20 cellular contexts compared by ENCODE assay signal in genomic region chr1:59025201-59025600, GRCh38.
DNase-seq lines count a peak whose midpoint lies in the region; ATAC-seq, FAIRE-seq and TF ChIP-seq lines count a peak whose summit lies in the region.
"Had no signal": no experiment of that assay in that cellular context is flagged by ENCODE, and none has a peak within 500 bp of the region (broad histone marks: within the 10 kb centered on the region; RNA-seq: fewer than 3 reads in every experiment).

No MANE protein-coding gene starts in this region.

- H3K4me3 ChIP-seq in AG04450 (ENCODE audit: low read depth, low read length) (no peak overlapping the region), astrocyte (ENCODE audit: insufficient read depth, low read depth, low read length) (no peak overlapping the region), BE2C (ENCODE audit: low read depth, low read length) (no peak overlapping the region)

- no peak overlapping the region for H3K9ac ChIP-seq in astrocyte (ENCODE audit: low read length)

- H3K4me1 ChIP-seq in astrocyte (ENCODE audit: insufficient read depth, low read length), result peaks cover 35% of the 10 kb centered on the region
- no peaks in the 10 kb centered on the region for H3K4me1 ChIP-seq in BE2C

- no peaks in the 10 kb centered on the region for H4K20me1 ChIP-seq in astrocyte (ENCODE audit: insufficient read depth, low read length)

- H3K79me2 ChIP-seq in astrocyte (ENCODE audit: insufficient read depth, low read length), result no peaks in the 10 kb centered on the region

- no peaks in the 10 kb centered on the region for H3K9me3 Mint-ChIP-seq in astrocyte (ENCODE audit: unreplicated experiment)
- H3K9me3 Mint-ChIP-seq: activated T-helper 17 cell treated with anti-CD3 and anti-CD28 coated beads, Interleukin-2, amount 50 U/mL, for 72 hours had no signal

- H2AFZ ChIP-seq in astrocyte (ENCODE audit: low read depth, low read length), result no peak overlapping the region

- ATAC-seq in GM21825 (IDR thresholded peaks at IDR 0.05; ENCODE audit: unreplicated experiment) (no peak), HG03469 (IDR thresholded peaks at IDR 0.05; ENCODE audit: unreplicated experiment) (no peak)
- ATAC-seq: HCT116; stimulated activated naive CD8-positive, alpha-beta T cell treated with anti-CD3 and anti-CD28 coated beads, Interleukin-15, Interleukin-2, amounts not matched to agents 100 U/mL and 50 U/mL, for 24 hours had no signal

- FAIRE-seq in astrocyte (lab: Jason Lieb, UNC), result no peak
- FAIRE-seq: D721Med had no signal

- no peak for DNase-seq in AG04450 (ENCODE audit: low read depth, low spot score)
- peak; percentile 72 for DNase-seq in HCEC 1CT
- peak; percentile 70 for DNase-seq in astrocyte (ENCODE audit: low read depth)
- peak; percentile 39 for DNase-seq in kidney tubule cell (ENCODE audit: low spot score)
- no peak for DNase-seq in BE2C
- no peak for DNase-seq in KBM-7
- DNase-seq: activated CD4-positive, alpha-beta T cell treated with anti-CD3 and anti-CD28 coated beads, Interleukin-2, amount 50 U/mL, for 1 hour; amniotic stem cell; NCI-H1930; NCI-H524; occipital lobe; RPMI8226; stimulated activated naive CD8-positive, alpha-beta T cell treated with anti-CD3 and anti-CD28 coated beads, Interleukin-15, Interleukin-2, amounts not matched to agents 100 U/mL and 50 U/mL, for 24 hours; T-helper 9 cell had no signal

- in situ Hi-C loops in KBM-7 (cut with MboI; ENCODE audit: low pct_unique_long_range_greater_than_20kb, low sequenced_read_pairs), result no loop called here

- H3K4me3 Mint-ChIP-seq in astrocyte (ENCODE audit: unreplicated experiment), result no peak overlapping the region
- H3K4me3 Mint-ChIP-seq: activated T-helper 17 cell treated with anti-CD3 and anti-CD28 coated beads, Interleukin-2, amount 50 U/mL, for 72 hours had no signal

- POLR2A ChIA-PET in AG04450 (lab: Yijun Ruan, JAX), result interaction anchor here (0.6 kb wide), 1 partner anchor 22 kb away, joined by 3 read pairs; no protein-coding TSS in a partner anchor

- H3K4me1 Mint-ChIP-seq in astrocyte (ENCODE audit: low read depth, unreplicated experiment), result peaks cover 27% of the 10 kb centered on the region

- H3K4me2 ChIP-seq in astrocyte (ENCODE audit: low read length), result peak overlapping the region; percentile 17

- H3K36me3 Mint-ChIP-seq in astrocyte (ENCODE audit: low read depth, unreplicated experiment), result no peaks in the 10 kb centered on the region

- H3K27ac ChIP-seq in AG04450 (ENCODE audit: low read depth, low read length), result peak overlapping the region; percentile 75
- peak overlapping the region; percentile 53 for H3K27ac ChIP-seq in astrocyte (ENCODE audit: low read depth, low read length)
- H3K27ac ChIP-seq: HL-60 had no signal

- no peaks in the 10 kb centered on the region for H3K27me3 Mint-ChIP-seq in astrocyte (ENCODE audit: low read depth, unreplicated experiment)
- H3K27me3 Mint-ChIP-seq: activated T-helper 17 cell treated with anti-CD3 and anti-CD28 coated beads, Interleukin-2, amount 50 U/mL, for 72 hours had no signal

- CTCF ChIA-PET in AG04450 (lab: Charles Lee), result no interaction called here

- H3K27ac Mint-ChIP-seq in astrocyte (ENCODE audit: unreplicated experiment), result peak overlapping the region; percentile 62
- H3K27ac Mint-ChIP-seq: activated T-helper 17 cell treated with anti-CD3 and anti-CD28 coated beads, Interleukin-2, amount 50 U/mL, for 72 hours had no signal

- H3K27me3 ChIP-seq in AG04450 (ENCODE audit: control insufficient read depth, insufficient read depth, low read length) (no peaks in the 10 kb centered on the region), astrocyte (ENCODE audit: insufficient read depth, low read length) (no peaks in the 10 kb centered on the region), BE2C (no peaks in the 10 kb centered on the region)

- H3K36me3 ChIP-seq in astrocyte (ENCODE audit: insufficient read depth, low read length) (no peaks in the 10 kb centered on the region), BE2C (no peaks in the 10 kb centered on the region)

- TF ChIP-seq CTCF in AG04450 (IDR thresholded peaks at IDR 0.05; ENCODE audit: low read depth, low read length) (no peak), astrocyte (IDR thresholded peaks at IDR 0.05; ENCODE audit: insufficient read depth, low read depth, low read length) (no peak), BE2C (IDR thresholded peaks at IDR 0.05; ENCODE audit: low read depth, low read length) (no peak)

- H3K9me3 ChIP-seq in AG04450 (ENCODE audit: control insufficient read depth, insufficient read depth, low read length), result no peaks in the 10 kb centered on the region
- H3K9me3 ChIP-seq in astrocyte (ENCODE audit: insufficient read depth, low read depth, low read length), result no peaks in the 10 kb centered on the region
- H3K9me3 ChIP-seq in BE2C, result no peaks in the 10 kb centered on the region

Comparison
In these comparisons a context has a peak if more than half of its experiments do, and no peak if none do; other contexts are left out.
1. DNase-seq: peak in HCEC 1CT (single experiment), astrocyte (single experiment) and kidney tubule cell (single experiment); none in AG04450 (single experiment), BE2C (single experiment) and KBM-7 (single experiment).